Comparison of ENCODE assay signal across 11 cellular contexts in the genomic region with DNA sequence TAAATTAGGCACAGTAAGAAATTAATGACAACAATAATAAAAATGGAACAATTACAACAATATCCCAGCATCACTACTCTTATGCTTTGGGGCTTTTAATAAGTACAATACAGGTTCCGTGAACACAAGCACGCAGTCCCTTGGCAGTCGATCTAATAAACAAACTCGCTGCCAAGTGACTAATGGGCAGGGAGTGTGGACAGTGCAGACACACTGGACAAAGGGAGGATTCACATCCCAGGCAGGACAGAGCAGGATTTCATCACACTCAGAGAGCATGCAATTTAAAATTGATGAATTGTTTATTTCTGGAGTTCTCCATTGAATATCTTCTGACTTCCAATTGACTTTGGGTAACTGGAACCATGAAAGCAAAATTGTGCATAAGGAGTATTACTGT.
DNase-seq lines count a peak whose midpoint lies in the region.
"Had no signal": no experiment of that assay in that cellular context is flagged by ENCODE, and none has a peak within 500 bp of the region (broad histone marks: within the 10 kb centered on the region; RNA-seq: fewer than 3 reads in every experiment).

No MANE protein-coding gene starts in this region.

- H3K4me3 ChIP-seq in effector memory CD4-positive, alpha-beta T cell (ENCODE audit: insufficient read depth, low read depth, low read length, poor library complexity, severe bottlenecking): no peak overlapping the region
- no peak overlapping the region for H3K4me3 ChIP-seq in CD4-positive, alpha-beta memory T cell (ENCODE audit: low read length in 2 of 2)

- POLR2A ChIA-PET in CD4-positive, alpha-beta memory T cell (lab: Charles Lee; ENCODE audit: partially characterized antibody): no interaction called here

- no peak overlapping the region for H3K4me3 Mint-ChIP-seq in CD4-positive, alpha-beta memory T cell

- no peaks in the 10 kb centered on the region for H3K27me3 ChIP-seq in effector memory CD4-positive, alpha-beta T cell (replicated peaks; ENCODE audit: control insufficient read depth, insufficient read depth, low read length, poor library complexity, severe bottlenecking)
- H3K27me3 ChIP-seq in CD4-positive, alpha-beta memory T cell (ENCODE audit: insufficient read depth, low read length): no peaks in the 10 kb centered on the region

- no peaks in the 10 kb centered on the region for H3K9me3 ChIP-seq in effector memory CD4-positive, alpha-beta T cell (ENCODE audit: control insufficient read depth, low read length)
- H3K9me3 ChIP-seq in CD4-positive, alpha-beta memory T cell (ENCODE audit: control insufficient read depth in 1 of 2, low read length in 2 of 2): no peaks in the 10 kb centered on the region

- DNase-seq in GM04503 (ENCODE audit: low read depth) (peak; percentile 86), amniotic epithelial cell (ENCODE audit: low read depth) (peak; percentile 86), globus pallidus (ENCODE audit: low spot score) (peak; percentile 93), putamen (ENCODE audit: low spot score) (peak; percentile 88), NCI-H2171 treated with DMSO at 0.1 percent for 48 hours (lab: John Stamatoyannopoulos, UW) (no peak), NCI-H2029 (lab: John Stamatoyannopoulos, UW) (no peak)
- no peak for DNase-seq in effector memory CD4-positive, alpha-beta T cell
- no peak for DNase-seq in CD4-positive, alpha-beta memory T cell
- DNase-seq: activated CD4-positive, CD25-positive, alpha-beta regulatory T cell treated with anti-CD3 and anti-CD28 coated beads, Interleukin-2, amount 50 U/mL, for 72 hours; KBM-7; stimulated activated CD8-positive, alpha-beta memory T cell treated with anti-CD3 and anti-CD28 coated beads, Interleukin-4, amount 100 ng/mL, for 48 hours had no signal

- H3K27ac Mint-ChIP-seq in CD4-positive, alpha-beta memory T cell: no peak overlapping the region

- H3K4me1 ChIP-seq in effector memory CD4-positive, alpha-beta T cell (ENCODE audit: control insufficient read depth, insufficient read depth, low read length, poor library complexity, severe bottlenecking): no peaks in the 10 kb centered on the region
- peaks cover 7% of the 10 kb centered on the region for H3K4me1 ChIP-seq in CD4-positive, alpha-beta memory T cell (ENCODE audit: insufficient read depth, low read length)

- no peaks in the 10 kb centered on the region for H3K36me3 ChIP-seq in effector memory CD4-positive, alpha-beta T cell (ENCODE audit: control insufficient read depth, insufficient read depth, low read length)
- no peaks in the 10 kb centered on the region for H3K36me3 ChIP-seq in CD4-positive, alpha-beta memory T cell (ENCODE audit: insufficient read depth, low read length)

- no peaks in the 10 kb centered on the region for H3K9me3 Mint-ChIP-seq in CD4-positive, alpha-beta memory T cell

- intact Hi-C loops in CD4-positive, alpha-beta memory T cell (cut with micrococcal nuclease): loop anchor here (2.0 kb wide), 1 partner anchor 857 kb away; no protein-coding TSS in a partner anchor

- CTCF ChIA-PET in CD4-positive, alpha-beta memory T cell (lab: Charles Lee; ENCODE audit: partially characterized antibody): interaction anchor here (1.1 to 7.4 kb wide), 8 partner anchors 11 to 1808 kb away, joined by 3 to 54 read pairs (median 9); no protein-coding TSS in a partner anchor

- no peaks in the 10 kb centered on the region for H3K36me3 Mint-ChIP-seq in CD4-positive, alpha-beta memory T cell

- peaks cover 0 to 3% (median 0%) of the 10 kb centered on the region in 4 donors for H3K4me1 Mint-ChIP-seq in CD4-positive, alpha-beta memory T cell

- no peak overlapping the region for H3K27ac ChIP-seq in effector memory CD4-positive, alpha-beta T cell (ENCODE audit: insufficient read depth, low read length, poor library complexity, severe bottlenecking)
- H3K27ac ChIP-seq in CD4-positive, alpha-beta memory T cell (ENCODE audit: low read depth, low read length): no peak overlapping the region

- H3K27me3 Mint-ChIP-seq in CD4-positive, alpha-beta memory T cell: peaks cover 0 to 2% of the 10 kb centered on the region in 2 donors

Comparison
In these comparisons a context has a peak if more than half of its experiments do, and no peak if none do; other contexts are left out.
1. DNase-seq: peak in GM04503 (single experiment), amniotic epithelial cell (single experiment), globus pallidus (single experiment) and putamen (single experiment); none in effector memory CD4-positive, alpha-beta T cell (0 of 3), NCI-H2171 treated with DMSO at 0.1 percent for 48 hours (single experiment), NCI-H2029 (single experiment) and CD4-positive, alpha-beta memory T cell (0 of 5).